ENCODE assay signal across 1 cellular context in genomic region chr6:3906191-3907019, GRCh38.
TF ChIP-seq lines count a peak whose summit lies in the region.

No MANE protein-coding gene starts in this region.

TF ChIP-seq in HepG2, 621 proteins besides CTCF, POLR2A, EP300 and RAD21 (continued from another document and continues in another):
- TF ChIP-seq ZBTB44 (CRISPR knock-in tag; IDR thresholded peaks at IDR 0.05) (no peak; the same call in 1 of the 2 replicates), MZF1 (CRISPR knock-in tag; IDR thresholded peaks at IDR 0.05; ENCODE audit: borderline replicate concordance) (no peak; the same call in 1 of the 2 replicates), SMAD3 (CRISPR knock-in tag; IDR thresholded peaks at IDR 0.05) (peak; percentile 72; the same call in 1 of the 2 replicates), ARID4A (CRISPR knock-in tag; IDR thresholded peaks at IDR 0.05; ENCODE audit: borderline replicate concordance) (peak; percentile 68; the same call in 1 of the 2 replicates), NFYC (CRISPR knock-in tag; IDR thresholded peaks at IDR 0.05) (no peak; the same call in 1 of the 2 replicates), CHD2 (IDR thresholded peaks at IDR 0.05; ENCODE audit: low read depth, low read length) (no peak; the same call in 1 of the 2 replicates), SRSF1 (optimal IDR thresholded peaks at IDR 0.05; ENCODE audit: low read depth, low read length) (no peak), ZNF678 (CRISPR knock-in tag; IDR thresholded peaks at IDR 0.05) (peak; percentile 92), ZSCAN12 (CRISPR knock-in tag; IDR thresholded peaks at IDR 0.05) (0 out of 2 replicates have a peak, but pooled peaks have one; percentile 45), ZNF503 (CRISPR knock-in tag; IDR thresholded peaks at IDR 0.05) (peak; percentile 68; the same call in 1 of the 2 replicates), ZNF468 (CRISPR knock-in tag; IDR thresholded peaks at IDR 0.05) (no peak), ZSCAN20 (CRISPR knock-in tag; IDR thresholded peaks at IDR 0.05; ENCODE audit: borderline replicate concordance) (no peak; the same call in 1 of the 2 replicates), PLSCR1 (CRISPR knock-in tag; IDR thresholded peaks at IDR 0.05; ENCODE audit: borderline replicate concordance) (no peak), HNF4G (IDR thresholded peaks at IDR 0.05; ENCODE audit: borderline replicate concordance, low read depth, low read length) (peak; percentile 99), HNF4G (CRISPR knock-in tag; IDR thresholded peaks at IDR 0.05; ENCODE audit: borderline replicate concordance, low read depth) (peak; percentile 91; the same call in 1 of the 2 replicates), PLRG1 (conservative IDR thresholded peaks at IDR 0.05) (no peak), ZNF670 (CRISPR knock-in tag; IDR thresholded peaks at IDR 0.05; ENCODE audit: borderline replicate concordance) (no peak; the same call in 1 of the 2 replicates), PBX3 (CRISPR knock-in tag; IDR thresholded peaks at IDR 0.05; ENCODE audit: borderline replicate concordance) (0 out of 2 replicates have a peak, but pooled peaks have one; percentile 63), SSRP1 (CRISPR knock-in tag; IDR thresholded peaks at IDR 0.05) (no peak), ZIK1 (CRISPR knock-in tag; IDR thresholded peaks at IDR 0.05; ENCODE audit: borderline replicate concordance, low read depth) (no peak), ZNF660 (CRISPR knock-in tag; IDR thresholded peaks at IDR 0.05; ENCODE audit: borderline replicate concordance, low read depth) (no peak), ZBTB34 (CRISPR knock-in tag; IDR thresholded peaks at IDR 0.05) (no peak; the same call in 1 of the 2 replicates), HNRNPL (IDR thresholded peaks at IDR 0.05; ENCODE audit: low read depth, low read length) (peak; percentile 78; the same call in 1 of the 2 replicates), ATF1 (CRISPR knock-in tag; IDR thresholded peaks at IDR 0.05) (no peak), NFATC3 (CRISPR knock-in tag; IDR thresholded peaks at IDR 0.05) (0 out of 2 replicates have a peak, but pooled peaks have one; percentile 75), KLF12 (CRISPR knock-in tag; IDR thresholded peaks at IDR 0.05; ENCODE audit: borderline replicate concordance) (peak; percentile 83; the same call in 1 of the 2 replicates), MED13 (CRISPR knock-in tag; IDR thresholded peaks at IDR 0.05) (peak; percentile 46; the same call in 1 of the 2 replicates), ZBED4 (CRISPR knock-in tag; IDR thresholded peaks at IDR 0.05; ENCODE audit: borderline replicate concordance) (peak; percentile 93), ZNF891 (CRISPR knock-in tag; IDR thresholded peaks at IDR 0.05) (peak; percentile 72; the same call in 1 of the 2 replicates), DNMT3B (CRISPR knock-in tag; conservative IDR thresholded peaks at IDR 0.05) (peak; percentile 98), ZNF639 (CRISPR knock-in tag; conservative IDR thresholded peaks at IDR 0.05) (no peak; the same call in 1 of the 2 replicates), TRIM22 (IDR thresholded peaks at IDR 0.05) (no peak), MTA3 (CRISPR knock-in tag; IDR thresholded peaks at IDR 0.05) (no peak), ZNF879 (CRISPR knock-in tag; IDR thresholded peaks at IDR 0.05) (no peak; the same call in 1 of the 2 replicates), MIXL1 (CRISPR knock-in tag; IDR thresholded peaks at IDR 0.05) (peak; percentile 81; the same call in 1 of the 2 replicates), SYNCRIP (IDR thresholded peaks at IDR 0.05; ENCODE audit: insufficient read depth, low read depth, low read length) (no peak), ZNF703 (CRISPR knock-in tag; IDR thresholded peaks at IDR 0.05; ENCODE audit: borderline replicate concordance) (peak; percentile 30; the same call in 1 of the 2 replicates), GABPA (IDR thresholded peaks at IDR 0.05; ENCODE audit: low read depth, low read length) (no peak), GABPA (CRISPR knock-in tag; IDR thresholded peaks at IDR 0.05; ENCODE audit: low read depth) (peak; percentile 46; the same call in 1 of the 2 replicates), PPARG (CRISPR knock-in tag; conservative IDR thresholded peaks at IDR 0.05) (peak; percentile 65; the same call in 1 of the 2 replicates), TAF15 (IDR thresholded peaks at IDR 0.05; ENCODE audit: low read depth, low read length, poor library complexity, severe bottlenecking) (no peak), ZNF605 (CRISPR knock-in tag; IDR thresholded peaks at IDR 0.05) (peak; percentile 97), SMC3 (IDR thresholded peaks at IDR 0.05; ENCODE audit: low read length) (peak; percentile 25; the same call in 1 of the 2 replicates), LBX2 (CRISPR knock-in tag; IDR thresholded peaks at IDR 0.05; ENCODE audit: borderline replicate concordance) (no peak)
